In the genomic region with DNA sequence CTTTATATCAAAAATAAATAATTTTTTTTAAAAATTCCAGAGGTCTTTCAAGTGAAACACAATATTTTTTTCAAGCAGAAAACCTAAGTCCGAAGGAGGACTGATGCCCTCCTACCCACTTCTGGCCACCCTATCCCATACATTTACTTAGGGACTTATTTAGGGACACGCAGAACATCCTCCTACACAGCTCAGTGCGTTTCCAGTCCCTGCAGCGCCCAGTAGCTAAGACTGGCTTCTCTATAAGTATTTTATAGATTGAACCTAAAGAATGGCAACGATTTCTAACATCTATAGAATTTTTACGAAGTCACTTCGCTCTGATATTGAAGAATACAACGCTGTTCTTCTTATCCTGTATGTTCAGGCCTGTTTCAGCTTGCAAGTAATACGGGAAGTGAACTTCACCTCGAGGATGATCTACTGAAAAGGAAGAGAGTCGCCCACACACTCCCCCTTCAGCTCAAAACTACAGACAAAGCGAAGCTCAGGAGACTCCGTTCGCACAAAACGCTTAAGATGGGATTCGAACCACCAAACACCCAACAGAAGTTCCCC, we compare ENCODE assay signal across 8 cellular contexts. TPM values are rescaled to one million over a fixed set of nuclear protein-coding genes. Genes with fewer than 3 reads are reported as not detected.
DNase-seq lines count a peak whose midpoint lies in the region; ATAC-seq and TF ChIP-seq lines count a peak whose summit lies in the region.

No MANE protein-coding gene starts in this region.

- H3K4me3 Mint-ChIP-seq in activated T-cell treated with anti-CD3 and anti-CD28 coated beads, Interleukin-2, amount 50 U/mL, for 72 hours = peak overlapping the region; percentile 90 to 96
- H3K4me3 Mint-ChIP-seq in activated T-helper 1 cell treated with anti-CD3 and anti-CD28 coated beads, Interleukin-12 subunit alpha, Interleukin-12 subunit beta, Interleukin-2, Interleukin-4 antibody, amounts not matched to agents 30 ng/mL and 10 ng/mL and 1 ng/mL, durations not matched to agents 14 hours and 24 hours and 36 hours = peak overlapping the region; percentile 86

- intact Hi-C loops in activated T-helper 1 cell treated with anti-CD3 and anti-CD28 coated beads, Interleukin-12 subunit alpha, Interleukin-12 subunit beta, Interleukin-2, Interleukin-4 antibody, amounts not matched to agents 30 ng/mL and 10 ng/mL and 1 ng/mL, durations not matched to agents 14 hours and 24 hours and 36 hours (cut with micrococcal nuclease) = loop anchor here (1.0 to 2.0 kb wide), 2 partner anchors 168 to 332 kb away; a partner anchor contains a TSS
- intact Hi-C loops in tibial artery (cut with DNase I; ENCODE audit: low total_unique reads) = loop anchor here (10.0 kb wide), 2 partner anchors 54 to 56 kb away; no protein-coding TSS in a partner anchor

- peaks cover 2 to 17% of the 10 kb centered on the region in 2 donors for H3K36me3 Mint-ChIP-seq in activated T-cell treated with anti-CD3 and anti-CD28 coated beads, Interleukin-2, amount 50 U/mL, for 72 hours (ENCODE audit: insufficient read depth in 2 of 2)
- H3K36me3 Mint-ChIP-seq in activated T-helper 1 cell treated with anti-CD3 and anti-CD28 coated beads, Interleukin-12 subunit alpha, Interleukin-12 subunit beta, Interleukin-2, Interleukin-4 antibody, amounts not matched to agents 30 ng/mL and 10 ng/mL and 1 ng/mL, durations not matched to agents 14 hours and 24 hours and 36 hours (ENCODE audit: low read depth) = peaks cover 13% of the 10 kb centered on the region

- H3K9me3 ChIP-seq in tibial artery = no peaks in the 10 kb centered on the region

- H3K27ac ChIP-seq in tibial artery = no peak overlapping the region

- H3K4me3 ChIP-seq in tibial artery = peak overlapping the region; percentile 73 to 99

- no peaks in the 10 kb centered on the region for H3K9me3 Mint-ChIP-seq in activated T-cell treated with anti-CD3 and anti-CD28 coated beads, Interleukin-2, amount 50 U/mL, for 72 hours
- no peaks in the 10 kb centered on the region for H3K9me3 Mint-ChIP-seq in activated T-helper 1 cell treated with anti-CD3 and anti-CD28 coated beads, Interleukin-12 subunit alpha, Interleukin-12 subunit beta, Interleukin-2, Interleukin-4 antibody, amounts not matched to agents 30 ng/mL and 10 ng/mL and 1 ng/mL, durations not matched to agents 14 hours and 24 hours and 36 hours

- no peak for ATAC-seq in activated T-cell treated with anti-CD3 and anti-CD28 coated beads, Interleukin-2, amount 50 U/mL, for 72 hours (replicated peaks in 1 of 2)
- peak; percentile 0 for ATAC-seq in left lobe of liver

- H3K27me3 ChIP-seq in tibial artery = no peaks in the 10 kb centered on the region

- peaks cover 0 to 13% (median 11%) of the 10 kb centered on the region in 4 donors for H3K4me1 ChIP-seq in tibial artery

- H3K4me1 Mint-ChIP-seq in activated T-cell treated with anti-CD3 and anti-CD28 coated beads, Interleukin-2, amount 50 U/mL, for 72 hours (ENCODE audit: low read depth) = peaks cover 53% of the 10 kb centered on the region
- peaks cover 49% of the 10 kb centered on the region for H3K4me1 Mint-ChIP-seq in activated T-helper 1 cell treated with anti-CD3 and anti-CD28 coated beads, Interleukin-12 subunit alpha, Interleukin-12 subunit beta, Interleukin-2, Interleukin-4 antibody, amounts not matched to agents 30 ng/mL and 10 ng/mL and 1 ng/mL, durations not matched to agents 14 hours and 24 hours and 36 hours (ENCODE audit: low read depth)

- H3K27ac Mint-ChIP-seq in activated T-cell treated with anti-CD3 and anti-CD28 coated beads, Interleukin-2, amount 50 U/mL, for 72 hours = peak overlapping the region; percentile 68
- peak overlapping the region; percentile 70 for H3K27ac Mint-ChIP-seq in activated T-helper 1 cell treated with anti-CD3 and anti-CD28 coated beads, Interleukin-12 subunit alpha, Interleukin-12 subunit beta, Interleukin-2, Interleukin-4 antibody, amounts not matched to agents 30 ng/mL and 10 ng/mL and 1 ng/mL, durations not matched to agents 14 hours and 24 hours and 36 hours

- peaks cover 5 to 28% (median 27%) of the 10 kb centered on the region in 3 donors for H3K36me3 ChIP-seq in tibial artery

- H3K27me3 Mint-ChIP-seq in activated T-cell treated with anti-CD3 and anti-CD28 coated beads, Interleukin-2, amount 50 U/mL, for 72 hours (ENCODE audit: low read depth) = no peaks in the 10 kb centered on the region
- H3K27me3 Mint-ChIP-seq in activated T-helper 1 cell treated with anti-CD3 and anti-CD28 coated beads, Interleukin-12 subunit alpha, Interleukin-12 subunit beta, Interleukin-2, Interleukin-4 antibody, amounts not matched to agents 30 ng/mL and 10 ng/mL and 1 ng/mL, durations not matched to agents 14 hours and 24 hours and 36 hours (ENCODE audit: insufficient read depth) = no peaks in the 10 kb centered on the region

- peak in 1 of 2 donors; percentile 1 for DNase-seq in activated T-cell treated with anti-CD3 and anti-CD28 coated beads, Interleukin-2, amount 50 U/mL, for 72 hours
- DNase-seq in activated T-cell treated with anti-CD3 and anti-CD28 coated beads for 4 hours (no peak), left lobe of liver (ENCODE audit: low spot score) (no peak), tibial artery (no peak), NCI-H2227 treated with DMSO at 0.1 percent for 48 hours (lab: John Stamatoyannopoulos, UW) (no peak), NCI-H1105 treated with DMSO at 0.1 percent for 48 hours (lab: John Stamatoyannopoulos, UW) (no peak), NCI-H2029 treated with DMSO at 0.1 percent for 48 hours (lab: John Stamatoyannopoulos, UW) (no peak)
- DNase-seq in activated T-helper 1 cell treated with anti-CD3 and anti-CD28 coated beads, Interleukin-12 subunit alpha, Interleukin-12 subunit beta, Interleukin-2, Interleukin-4 antibody, amounts not matched to agents 30 ng/mL and 10 ng/mL and 1 ng/mL, durations not matched to agents 14 hours and 24 hours and 36 hours (ENCODE audit: low spot score) = no peak

- no peak for TF ChIP-seq CTCF in tibial artery (IDR thresholded peaks at IDR 0.05)

RNA-seq across cellular contexts. Expression of a gene that starts 0.3 kb away (rescaled TPM):
- total RNA-seq in activated T-cell treated with anti-CD3 and anti-CD28 coated beads, Interleukin-2, amount 50 U/mL, for 72 hours = 10 to 100 TPM; 29.2 to 32.1 TPM
- total RNA-seq in activated T-helper 1 cell treated with anti-CD3 and anti-CD28 coated beads, Interleukin-12 subunit alpha, Interleukin-12 subunit beta, Interleukin-2, Interleukin-4 antibody, amounts not matched to agents 30 ng/mL and 10 ng/mL and 1 ng/mL, durations not matched to agents 14 hours and 24 hours and 36 hours = 31.4 and 35.0 TPM in 2 replicates
- total RNA-seq in left lobe of liver = 2.7 TPM

RNA-seq across cellular contexts. Expression of a gene that starts 0.6 kb away (rescaled TPM):
- total RNA-seq in activated T-cell treated with anti-CD3 and anti-CD28 coated beads, Interleukin-2, amount 50 U/mL, for 72 hours = 10 to 100 TPM; 21.6 to 24.1 TPM
- total RNA-seq in activated T-helper 1 cell treated with anti-CD3 and anti-CD28 coated beads, Interleukin-12 subunit alpha, Interleukin-12 subunit beta, Interleukin-2, Interleukin-4 antibody, amounts not matched to agents 30 ng/mL and 10 ng/mL and 1 ng/mL, durations not matched to agents 14 hours and 24 hours and 36 hours = 16.6 and 18.0 TPM in 2 replicates
- 11.6 TPM for total RNA-seq in left lobe of liver

RNA-seq across cellular contexts. Expression of a gene that starts 31.2 kb away (rescaled TPM):
- total RNA-seq in activated T-cell treated with anti-CD3 and anti-CD28 coated beads, Interleukin-2, amount 50 U/mL, for 72 hours = 10 to 100 TPM; 24.0 to 26.9 TPM
- total RNA-seq in activated T-helper 1 cell treated with anti-CD3 and anti-CD28 coated beads, Interleukin-12 subunit alpha, Interleukin-12 subunit beta, Interleukin-2, Interleukin-4 antibody, amounts not matched to agents 30 ng/mL and 10 ng/mL and 1 ng/mL, durations not matched to agents 14 hours and 24 hours and 36 hours = 46.4 and 52.8 TPM in 2 replicates
- total RNA-seq in left lobe of liver = 27.6 TPM

RNA-seq across cellular contexts. Expression of a gene that starts 59.1 kb away (rescaled TPM):
- total RNA-seq in activated T-cell treated with anti-CD3 and anti-CD28 coated beads, Interleukin-2, amount 50 U/mL, for 72 hours = 100 to 1,000 TPM; 205 to 209 TPM
- 177 and 181 TPM in 2 replicates for total RNA-seq in activated T-helper 1 cell treated with anti-CD3 and anti-CD28 coated beads, Interleukin-12 subunit alpha, Interleukin-12 subunit beta, Interleukin-2, Interleukin-4 antibody, amounts not matched to agents 30 ng/mL and 10 ng/mL and 1 ng/mL, durations not matched to agents 14 hours and 24 hours and 36 hours
- total RNA-seq in left lobe of liver = 389 TPM
